In the genomic region with DNA sequence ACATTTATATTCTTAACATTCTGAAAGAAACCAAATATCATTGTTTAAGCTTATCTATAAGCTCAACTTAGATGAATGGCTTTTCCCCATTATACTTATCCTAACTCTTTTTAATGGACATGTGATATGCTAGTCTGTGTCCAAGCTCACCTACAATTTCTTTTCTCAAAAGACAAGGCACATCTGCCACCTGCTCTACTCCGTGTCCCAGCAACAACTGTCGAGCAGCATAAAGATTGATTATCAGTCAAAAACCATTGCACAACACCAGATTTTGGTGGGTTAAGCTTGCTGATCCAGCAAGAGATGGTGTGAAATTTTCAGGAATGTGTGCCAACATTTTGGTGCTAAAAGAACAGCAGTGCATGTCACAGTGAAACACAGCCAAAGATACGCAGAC, we compare ENCODE assay signal across 1 cellular context.
TF ChIP-seq lines count a peak whose summit lies in the region.

No MANE protein-coding gene starts in this region.

TF ChIP-seq in H1, 55 proteins besides CTCF, POLR2A, EP300 and RAD21 (continued from another document):
- TF ChIP-seq ASH2L (IDR thresholded peaks at IDR 0.05; ENCODE audit: low read length) (no peak), POLR2AphosphoS5 (IDR thresholded peaks at IDR 0.05; ENCODE audit: low read depth, low read length) (no peak), SP4 (IDR thresholded peaks at IDR 0.05; ENCODE audit: low read length) (no peak), RXRA (IDR thresholded peaks at IDR 0.05; ENCODE audit: insufficient read depth, low read depth, low read length) (no peak), SUZ12 (IDR thresholded peaks at IDR 0.05; ENCODE audit: low read length) (no peak), TAF7 (optimal IDR thresholded peaks at IDR 0.05; ENCODE audit: borderline replicate concordance, low read depth, low read length) (no peak), CBX8 (IDR thresholded peaks at IDR 0.05; ENCODE audit: borderline replicate concordance, low read depth, low read length) (no peak), BRCA1 (IDR thresholded peaks at IDR 0.05; ENCODE audit: low read depth, low read length) (no peak), POU5F1 (IDR thresholded peaks at IDR 0.05; ENCODE audit: low read depth, low read length) (no peak), SIRT6 (IDR thresholded peaks at IDR 0.05; ENCODE audit: low read length) (no peak), CEBPB (IDR thresholded peaks at IDR 0.05; ENCODE audit: low read depth, low read length) (no peak)
